ENCODE assay signal across 22 cellular contexts in genomic region chr4:95091272-95091671, GRCh38.
DNase-seq lines count a peak whose midpoint lies in the region; ATAC-seq and TF ChIP-seq lines count a peak whose summit lies in the region.
"Had no signal": no experiment of that assay in that cellular context is flagged by ENCODE, and none has a peak within 500 bp of the region (broad histone marks: within the 10 kb centered on the region; RNA-seq: fewer than 3 reads in every experiment).

No MANE protein-coding gene starts in this region.

- CTCF ChIA-PET in activated CD4-positive, alpha-beta T cell treated with anti-CD3 and anti-CD28 coated beads, Interleukin-2, amount 10 ng/mL, durations not matched to agents 7 days and 5 days (lab: Charles Lee): no interaction called here

- POLR2A ChIA-PET in activated CD4-positive, alpha-beta T cell treated with anti-CD3 and anti-CD28 coated beads, Interleukin-2, amount 10 ng/mL, durations not matched to agents 7 days and 5 days (lab: Charles Lee): no interaction called here

- TF ChIP-seq CTCF in fibroblast of villous mesenchyme (IDR thresholded peaks at IDR 0.05; ENCODE audit: insufficient read depth, low read depth, low read length): no peak
- TF ChIP-seq CTCF in thyroid gland (IDR thresholded peaks at IDR 0.05): no peak

- H3K27ac Mint-ChIP-seq in activated T-cell treated with anti-CD3 and anti-CD28 coated beads, Interleukin-2, amount 50 U/mL, for 72 hours: peak overlapping the region; percentile 32
- no peak overlapping the region for H3K27ac Mint-ChIP-seq in activated CD4-positive, alpha-beta T cell treated with anti-CD3 and anti-CD28 coated beads, Interleukin-2, amount 10 ng/mL, durations not matched to agents 7 days and 5 days
- H3K27ac Mint-ChIP-seq: activated naive CD4-positive, alpha-beta T cell treated with anti-CD3 and anti-CD28 coated beads, Interleukin-2, amount 50 U/mL, for 24 hours; CD4-positive, alpha-beta T cell had no signal

- H3K27me3 Mint-ChIP-seq in activated T-cell treated with anti-CD3 and anti-CD28 coated beads, Interleukin-2, amount 50 U/mL, for 72 hours (ENCODE audit: low read depth): peaks cover 5% of the 10 kb centered on the region
- H3K27me3 Mint-ChIP-seq in activated T-cell treated with anti-CD3 and anti-CD28 coated beads, Interleukin-2, amount 50 U/mL, for 4 hours (ENCODE audit: low read depth): no peaks in the 10 kb centered on the region
- peaks cover 1% of the 10 kb centered on the region for H3K27me3 Mint-ChIP-seq in activated CD4-positive, alpha-beta T cell treated with anti-CD3 and anti-CD28 coated beads, Interleukin-2, amount 10 ng/mL, durations not matched to agents 7 days and 5 days
- H3K27me3 Mint-ChIP-seq: CD4-positive, alpha-beta T cell had no signal

- H3K4me1 ChIP-seq in SJCRH30: peaks cover 33% of the 10 kb centered on the region
- H3K4me1 ChIP-seq in thymus (ENCODE audit: control insufficient read depth, insufficient read depth, low read length): peaks cover 19% of the 10 kb centered on the region
- no peaks in the 10 kb centered on the region for H3K4me1 ChIP-seq in thyroid gland
- H3K4me1 ChIP-seq: upper lobe of left lung had no signal

- H3K9me3 ChIP-seq in SJCRH30 (replicated peaks) (no peaks in the 10 kb centered on the region), thymus (ENCODE audit: control insufficient read depth) (no peaks in the 10 kb centered on the region), thyroid gland (no peaks in the 10 kb centered on the region)
- H3K9me3 ChIP-seq: pancreas, upper lobe of left lung had no signal

- no peaks in the 10 kb centered on the region for H3K36me3 Mint-ChIP-seq in activated T-cell treated with anti-CD3 and anti-CD28 coated beads, Interleukin-2, amount 50 U/mL, for 72 hours (ENCODE audit: insufficient read depth in 2 of 2)
- H3K36me3 Mint-ChIP-seq in activated T-cell treated with anti-CD3 and anti-CD28 coated beads, Interleukin-2, amount 50 U/mL, for 4 hours (ENCODE audit: insufficient read depth): no peaks in the 10 kb centered on the region
- H3K36me3 Mint-ChIP-seq in activated CD4-positive, alpha-beta T cell treated with anti-CD3 and anti-CD28 coated beads, Interleukin-2, amount 10 ng/mL, durations not matched to agents 7 days and 5 days (ENCODE audit: low read depth): no peaks in the 10 kb centered on the region
- H3K36me3 Mint-ChIP-seq: activated naive CD4-positive, alpha-beta T cell treated with anti-CD3 and anti-CD28 coated beads, Interleukin-2, amount 50 U/mL, for 24 hours had no signal

- no peak for DNase-seq in activated T-cell treated with anti-CD3 and anti-CD28 coated beads, Interleukin-2, amount 50 U/mL, for 72 hours
- no peak for DNase-seq in activated T-cell treated with anti-CD3 and anti-CD28 coated beads, Interleukin-2, amount 50 U/mL, for 4 hours
- DNase-seq in SJCRH30 (peak; percentile 81 to 94), fibroblast of villous mesenchyme (ENCODE audit: low read depth) (peak; percentile 50), thyroid gland (no peak), NCI-H446 treated with DMSO at 0.1 percent for 48 hours (lab: John Stamatoyannopoulos, UW) (no peak)
- DNase-seq in activated CD4-positive, alpha-beta T cell treated with anti-CD3 and anti-CD28 coated beads, Interleukin-2, amount 10 ng/mL, durations not matched to agents 7 days and 5 days: no peak
- DNase-seq: activated CD4-positive, alpha-beta T cell treated with anti-CD3 and anti-CD28 coated beads, Interleukin-2, amount 50 U/mL, for 1 hour; CD4-positive, alpha-beta T cell; central memory CD4-positive, alpha-beta T cell; effector memory CD4-positive, alpha-beta T cell; foreskin melanocyte; GOT3; NCI-H2081; NCI-H524 treated with DMSO at 0.1 percent for 48 hours; pancreas; upper lobe of left lung had no signal

- no peaks in the 10 kb centered on the region for H3K36me3 ChIP-seq in SJCRH30
- H3K36me3 ChIP-seq in thymus (ENCODE audit: control insufficient read depth, insufficient read depth): no peaks in the 10 kb centered on the region
- H3K36me3 ChIP-seq in thyroid gland: no peaks in the 10 kb centered on the region
- H3K36me3 ChIP-seq: pancreas, upper lobe of left lung had no signal

- no peak for TF ChIP-seq POLR2A in thyroid gland (IDR thresholded peaks at IDR 0.05)

- H3K9me3 Mint-ChIP-seq in activated T-cell treated with anti-CD3 and anti-CD28 coated beads, Interleukin-2, amount 50 U/mL, for 72 hours: no peaks in the 10 kb centered on the region
- no peaks in the 10 kb centered on the region for H3K9me3 Mint-ChIP-seq in activated T-cell treated with anti-CD3 and anti-CD28 coated beads, Interleukin-2, amount 50 U/mL, for 4 hours
- no peaks in the 10 kb centered on the region for H3K9me3 Mint-ChIP-seq in activated CD4-positive, alpha-beta T cell treated with anti-CD3 and anti-CD28 coated beads, Interleukin-2, amount 10 ng/mL, durations not matched to agents 7 days and 5 days
- H3K9me3 Mint-ChIP-seq: activated naive CD4-positive, alpha-beta T cell treated with anti-CD3 and anti-CD28 coated beads, Interleukin-2, amount 50 U/mL, for 24 hours; CD4-positive, alpha-beta T cell had no signal

- no peak overlapping the region for H3K4me3 Mint-ChIP-seq in activated T-cell treated with anti-CD3 and anti-CD28 coated beads, Interleukin-2, amount 50 U/mL, for 72 hours
- no peak overlapping the region for H3K4me3 Mint-ChIP-seq in activated T-cell treated with anti-CD3 and anti-CD28 coated beads, Interleukin-2, amount 50 U/mL, for 4 hours
- no peak overlapping the region for H3K4me3 Mint-ChIP-seq in activated CD4-positive, alpha-beta T cell treated with anti-CD3 and anti-CD28 coated beads, Interleukin-2, amount 10 ng/mL, durations not matched to agents 7 days and 5 days
- H3K4me3 Mint-ChIP-seq: activated naive CD4-positive, alpha-beta T cell treated with anti-CD3 and anti-CD28 coated beads, Interleukin-2, amount 50 U/mL, for 24 hours; CD4-positive, alpha-beta T cell had no signal

- intact Hi-C loops in thyroid gland (cut with DNase I): no loop called here

- H3K27me3 ChIP-seq in SJCRH30 (no peaks in the 10 kb centered on the region), thymus (ENCODE audit: control insufficient read depth, insufficient read depth) (no peaks in the 10 kb centered on the region), thyroid gland (no peaks in the 10 kb centered on the region)
- H3K27me3 ChIP-seq: pancreas, upper lobe of left lung had no signal

- peak overlapping the region; percentile 20 for H3K27ac ChIP-seq in SJCRH30
- H3K27ac ChIP-seq in thymus (ENCODE audit: low read depth): no peak overlapping the region
- H3K27ac ChIP-seq in thyroid gland: no peak overlapping the region
- H3K27ac ChIP-seq: pancreas, upper lobe of left lung had no signal

- 7% methylated on average over 3 of the region's 3 CpGs for WGBS in thymus
- 89 to 97% methylated on average over 3 of the region's 3 CpGs for WGBS in thyroid gland, 2 donors

- H3K4me3 ChIP-seq in SJCRH30 (no peak overlapping the region), fibroblast of villous mesenchyme (ENCODE audit: low read depth, low read length) (no peak overlapping the region), thymus (ENCODE audit: low read length) (peak overlapping the region; percentile 47), thyroid gland (replicated peaks in 1 of 3) (no peak overlapping the region)
- H3K4me3 ChIP-seq: pancreas, smooth muscle cell, upper lobe of left lung had no signal

- no peak for ATAC-seq in activated T-cell treated with anti-CD3 and anti-CD28 coated beads, Interleukin-2, amount 50 U/mL, for 72 hours (replicated peaks in 1 of 2)
- ATAC-seq in activated T-cell treated with anti-CD3 and anti-CD28 coated beads, Interleukin-2, amount 50 U/mL, for 4 hours: no peak
- ATAC-seq: left lobe of liver, Panc1 had no signal

- H3K4me1 Mint-ChIP-seq in activated T-cell treated with anti-CD3 and anti-CD28 coated beads, Interleukin-2, amount 50 U/mL, for 72 hours (ENCODE audit: low read depth): peaks cover 13% of the 10 kb centered on the region
- H3K4me1 Mint-ChIP-seq in activated T-cell treated with anti-CD3 and anti-CD28 coated beads, Interleukin-2, amount 50 U/mL, for 4 hours (ENCODE audit: low read depth): no peaks in the 10 kb centered on the region
- H3K4me1 Mint-ChIP-seq in activated CD4-positive, alpha-beta T cell treated with anti-CD3 and anti-CD28 coated beads, Interleukin-2, amount 10 ng/mL, durations not matched to agents 7 days and 5 days: no peaks in the 10 kb centered on the region

Comparison
In these comparisons a context has a peak if more than half of its experiments do, and no peak if none do; other contexts are left out.
1. DNase-seq: peak in SJCRH30 (2 of 2) and fibroblast of villous mesenchyme (single experiment); none in activated T-cell treated with anti-CD3 and anti-CD28 coated beads, Interleukin-2, amount 50 U/mL, for 72 hours (0 of 2), activated T-cell treated with anti-CD3 and anti-CD28 coated beads, Interleukin-2, amount 50 U/mL, for 4 hours (single experiment), activated CD4-positive, alpha-beta T cell treated with anti-CD3 and anti-CD28 coated beads, Interleukin-2, amount 10 ng/mL, durations not matched to agents 7 days and 5 days (single experiment), thyroid gland (0 of 2) and NCI-H446 treated with DMSO at 0.1 percent for 48 hours (single experiment).